8 cellular contexts compared by ENCODE assay signal in genomic region chr20:50931306-50932015, GRCh38. TPM values are rescaled to one million over a fixed set of nuclear protein-coding genes. Genes with fewer than 3 reads are reported as not detected.
A peak's percentile ranks its signal among the peaks of the same experiment; 100 is the strongest.
DNase-seq lines count a peak whose midpoint lies in the region; ATAC-seq and TF ChIP-seq lines count a peak whose summit lies in the region.

ADNP (minus strand) TSS chr20:50931437; CDS start chr20:50903996, 27,441 bp downstream.

- peaks cover 37 to 42% (median 40%) of the 10 kb centered on the region in 3 donors for H3K4me1 Mint-ChIP-seq in T-cell

- DNase-seq in GM13976 (ENCODE audit: low spot score) (peak; percentile 85), NCI-H146 (lab: John Stamatoyannopoulos, UW) (peak; percentile 97), T-cell (peak; percentile 73 to 93 (median 87)), heart left ventricle (peak; percentile 91 to 95 (median 92)), pons (ENCODE audit: low spot score) (peak; percentile 97), transverse colon (peak; percentile 92)

- peak in 1 of 2 donors; percentile 56 for TF ChIP-seq POLR2A in heart left ventricle (IDR thresholded peaks at IDR 0.05)
- TF ChIP-seq POLR2A in transverse colon (IDR thresholded peaks at IDR 0.05) = peak; percentile 86

- in situ Hi-C loops in GM13976 (cut with MboI; ENCODE audit: low sequenced_read_pairs, unreplicated experiment) = loop anchor here (10.0 kb wide), 1 partner anchor 117 kb away; no protein-coding TSS in a partner anchor
- in situ Hi-C loops in transverse colon (cut with MboI; ENCODE audit: low pct_ligation_motif_present in 1 of 4, low pct_unique_long_range_greater_than_20kb in 1 of 4, low sequenced_read_pairs in 3 of 4) = loop anchor here in 3 of 4 donors (5.0 to 10.0 kb wide), 2 partner anchors 137 to 139 kb away; partner anchors contain the start of gene BCAS4 (in 2 of the 3)

- TF ChIP-seq EP300 in transverse colon (IDR thresholded peaks at IDR 0.05; ENCODE audit: low read depth) = peak; percentile 66

- CTCF ChIA-PET in T-cell (lab: Charles Lee) = interaction anchor here (0.6 to 4.1 kb wide), 15 partner anchors 10 to 623 kb away, joined by 3 to 56 read pairs (median 5); partner anchors contain the start of genes BCAS4 (in 1 of the 2), DPM1 (in 1 of the 2) and MOCS3 (in 1 of the 2)

- H3K27ac ChIP-seq in adipose tissue (ENCODE audit: low read depth, low read length) (peak within 1 kb of the TSS; percentile 99), heart left ventricle (peak within 1 kb of the TSS; percentile 94 to 100 (median 99)), transverse colon (peak within 1 kb of the TSS; percentile 97 to 98 (median 98))

- H3K9me3 ChIP-seq in heart left ventricle (no peaks in the 10 kb centered on the region), transverse colon (no peaks in the 10 kb centered on the region)

- H3K4me3 Mint-ChIP-seq in T-cell = peak within 1 kb of the TSS; percentile 86 to 96 (median 87)

- H3K4me3 ChIP-seq in heart left ventricle (peak within 1 kb of the TSS; percentile 71 to 92 (median 78)), transverse colon (peak within 1 kb of the TSS; percentile 64 to 87 (median 82))

- POLR2A ChIA-PET in T-cell (lab: Charles Lee) = interaction anchor here (0.6 to 2.1 kb wide), 10 partner anchors 11 to 1255 kb away, joined by 3 to 41 read pairs (median 6); partner anchors contain the start of genes DPM1 (in 2 of the 2), MOCS3 (in 2 of the 2) and BCAS4 (in 1 of the 2)

- 0 to 1% (median 0%) methylated on average over 44 to 58 of the region's 58 CpGs for WGBS in adipose tissue, 3 donors
- WGBS in heart left ventricle, 4 donors = 0 to 2% (median 1%) methylated on average over 20 to 58 of the region's 58 CpGs
- 0% methylated on average over 6 of the region's 58 CpGs; no CpG with 5 or more reads in 1 of the 2 donors for WGBS in transverse colon (ENCODE audit: low coverage in 1 of 2), 2 donors

- TF ChIP-seq CTCF in GM13976 (IDR thresholded peaks at IDR 0.05; ENCODE audit: borderline replicate concordance, control extremely low read depth, extremely low read depth, insufficient read depth, missing control alignments) = peak; percentile 71
- peak; percentile 51 to 87 (median 76) for TF ChIP-seq CTCF in heart left ventricle (IDR thresholded peaks at IDR 0.05)
- TF ChIP-seq CTCF in transverse colon (IDR thresholded peaks at IDR 0.05) = peak; percentile 63 to 95 (median 77)

- H3K27me3 Mint-ChIP-seq in T-cell = no peaks in the 10 kb centered on the region

- H3K27me3 ChIP-seq in heart left ventricle = no peaks in the 10 kb centered on the region
- H3K27me3 ChIP-seq in transverse colon = no peaks in the 10 kb centered on the region

- ATAC-seq in HG02852 (IDR thresholded peaks at IDR 0.05; ENCODE audit: unreplicated experiment) = peak; percentile 65
- peak; percentile 71 to 76 (median 73) for ATAC-seq in T-cell (replicated peaks in 1 of 4)
- ATAC-seq in heart left ventricle = peak; percentile 84 to 93 (median 87)

- peaks cover 0 to 44% (median 24%) of the 10 kb centered on the region in 12 donors for H3K4me1 ChIP-seq in heart left ventricle
- peaks cover 19 to 41% (median 27%) of the 10 kb centered on the region in 4 donors for H3K4me1 ChIP-seq in transverse colon

- no peaks in the 10 kb centered on the region for H3K9me3 Mint-ChIP-seq in T-cell

- peaks cover 35% of the 10 kb centered on the region for H3K36me3 Mint-ChIP-seq in T-cell

- intact Hi-C loops in heart left ventricle (cut with DNase I) (loop anchor here in 5 of 10 donors (1.0 to 5.0 kb wide), 6 partner anchors 27 to 139 kb away; partner anchors contain the start of genes DPM1 (in 3 of the 5), MOCS3 (in 3 of the 5) and BCAS4 (in 1 of the 5)), transverse colon (cut with DNase I; ENCODE audit: low total_unique reads) (loop anchor here (2.0 kb wide), 1 partner anchor 137 kb away; the partner anchor contains the start of gene BCAS4)

- H3K36me3 ChIP-seq in heart left ventricle (peaks cover 0 to 56% (median 47%) of the 10 kb centered on the region in 9 donors), transverse colon (peaks cover 0 to 27% (median 13%) of the 10 kb centered on the region in 4 donors)

- peak within 1 kb of the TSS; percentile 97 to 98 for H3K27ac Mint-ChIP-seq in T-cell

RNA-seq across cellular contexts. Expression of gene ADNP, which starts in this region (rescaled TPM):
- total RNA-seq in T-cell = 10 to 100 TPM; 57.4 to 66.8 (median 61.7) TPM
- 10 to 100 TPM; 11.2 to 22.7 (median 17.7) TPM for polyA plus RNA-seq in adipose tissue
- 10 to 100 TPM; 27.5 to 50.6 (median 33.3) TPM for total RNA-seq in heart left ventricle
- polyA plus RNA-seq in heart left ventricle = 10 to 100 TPM; 18.1 to 21.4 TPM
- 10 to 100 TPM; 34.8 to 65.7 (median 42.5) TPM for total RNA-seq in transverse colon

Comparison
In these comparisons a context has a peak if more than half of its experiments do, and no peak if none do; other contexts are left out.
1. Peak in every context shown above with its lines: DNase-seq, ATAC-seq, H3K4me3 ChIP-seq and H3K27ac ChIP-seq.